ENCODE assay signal across 26 cellular contexts in the genomic region with DNA sequence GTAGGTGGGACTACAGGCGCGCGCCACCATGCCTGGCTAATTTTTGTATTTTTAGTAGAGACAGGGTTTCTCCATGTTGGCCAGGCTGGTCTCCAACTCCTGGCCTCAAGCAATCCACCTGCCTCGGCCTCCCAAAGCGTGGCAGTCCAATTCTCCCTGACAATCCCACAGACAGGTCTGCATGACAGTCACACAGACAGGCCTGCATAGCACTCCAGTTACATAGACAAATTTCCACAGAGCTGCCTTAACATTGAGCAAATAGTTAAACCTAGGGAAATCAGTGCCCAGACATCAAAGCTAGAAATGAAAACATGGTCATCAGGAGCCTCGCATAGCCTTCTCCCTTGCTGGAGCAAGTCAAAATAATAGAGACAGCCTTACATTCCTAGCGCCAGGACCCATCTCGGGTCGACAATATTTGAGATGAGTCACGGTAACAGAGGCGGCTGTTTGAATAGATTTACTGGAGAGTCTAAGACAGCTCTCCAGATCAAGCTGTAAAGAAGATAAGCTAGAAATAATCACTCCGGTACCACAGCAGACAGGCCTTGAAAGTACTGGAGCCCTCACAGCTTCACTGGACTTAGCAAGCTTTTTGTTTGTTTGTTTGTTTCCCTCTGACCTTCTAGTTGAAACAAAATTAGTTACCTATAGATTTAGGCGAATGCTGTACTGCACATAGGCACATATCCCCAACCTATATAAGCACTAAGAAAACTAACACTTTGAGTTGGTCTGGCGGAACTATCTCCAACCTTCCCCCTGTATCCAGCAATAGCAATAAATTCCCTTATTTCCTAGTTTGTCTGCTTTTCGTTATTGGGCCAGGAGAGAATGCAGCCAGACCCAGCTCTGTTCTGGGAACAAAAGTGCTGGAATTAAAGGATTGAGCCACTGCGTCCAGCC. TPM values are rescaled to one million over a fixed set of nuclear protein-coding genes. Genes with fewer than 3 reads are reported as not detected.
DNase-seq lines count a peak whose midpoint lies in the region; TF ChIP-seq lines count a peak whose summit lies in the region.
"Had no signal": no experiment of that assay in that cellular context is flagged by ENCODE, and none has a peak within 500 bp of the region (broad histone marks: within the 10 kb centered on the region; RNA-seq: fewer than 3 reads in every experiment).

No MANE protein-coding gene starts in this region.

- H3K36me3 ChIP-seq in breast epithelium: no peaks in the 10 kb centered on the region
- H3K36me3 ChIP-seq: BLaER1 had no signal

- H3K36me3 Mint-ChIP-seq in endothelial cell (ENCODE audit: low read depth, unreplicated experiment): no peaks in the 10 kb centered on the region
- H3K36me3 Mint-ChIP-seq: natural killer cell, T-cell had no signal

- no peak for TF ChIP-seq POLR2A in breast epithelium (IDR thresholded peaks at IDR 0.05)

- H3K27ac ChIP-seq in breast epithelium: no peak overlapping the region
- H3K27ac ChIP-seq: BLaER1 had no signal

- H3K27me3 Mint-ChIP-seq in endothelial cell (ENCODE audit: unreplicated experiment): no peaks in the 10 kb centered on the region

- no peaks in the 10 kb centered on the region for H3K27me3 ChIP-seq in breast epithelium
- H3K27me3 ChIP-seq: BLaER1 had no signal

- peak; percentile 6 for DNase-seq in AG08395 (ENCODE audit: low spot score)
- peak; percentile 26 for DNase-seq in HT1080 (ENCODE audit: low read depth)
- DNase-seq in amniotic epithelial cell (ENCODE audit: low read depth): peak; percentile 14
- DNase-seq in islet precursor cell: peak; percentile 79
- no peak for DNase-seq in NCI-H1417 (lab: John Stamatoyannopoulos, UW)
- no peak for DNase-seq in NCI-H524 treated with DMSO at 0.1 percent for 48 hours (lab: John Stamatoyannopoulos, UW)
- DNase-seq in breast epithelium (ENCODE audit: low spot score in 2 of 2): no peak
- no peak for DNase-seq in endothelial cell (ENCODE audit: low spot score)
- DNase-seq: activated CD4-positive, alpha-beta T cell treated with anti-CD3 and anti-CD28 coated beads for 4 hours; activated gamma-delta T cell treated with Interleukin-2 at 50 U/mL for 16 hours; cerebellar nuclear complex; DMS79 treated with DMSO at 0.1 percent for 48 hours; HFFc6; kidney; natural killer cell; NCI-H1092; NCI-H1930; NCI-H69; retina; small intestine; stimulated activated CD4-positive, alpha-beta T cell treated with anti-CD3 and anti-CD28 coated beads, Interleukin-2, amount 100 ng/mL, for 24 hours; T-cell; trophoblast cell had no signal

- no peaks in the 10 kb centered on the region for H3K9me3 Mint-ChIP-seq in endothelial cell (ENCODE audit: unreplicated experiment)
- H3K9me3 Mint-ChIP-seq: HFFc6, natural killer cell, T-cell had no signal

- H3K4me1 Mint-ChIP-seq in endothelial cell (ENCODE audit: unreplicated experiment): no peaks in the 10 kb centered on the region
- H3K4me1 Mint-ChIP-seq: natural killer cell, T-cell had no signal

- H3K4me1 ChIP-seq in breast epithelium: no peaks in the 10 kb centered on the region
- H3K4me1 ChIP-seq: BLaER1 had no signal

- no peak overlapping the region for H3K4me3 ChIP-seq in breast epithelium
- H3K4me3 ChIP-seq: BLaER1 had no signal

- intact Hi-C loops in breast epithelium (cut with DNase I; ENCODE audit: low total_unique reads): no loop called here

- no peak for TF ChIP-seq CTCF in breast epithelium (IDR thresholded peaks at IDR 0.05)
- TF ChIP-seq CTCF in endothelial cell (IDR thresholded peaks at IDR 0.05; ENCODE audit: unreplicated experiment): no peak

- no peak overlapping the region for H3K4me3 Mint-ChIP-seq in endothelial cell (ENCODE audit: unreplicated experiment)
- H3K4me3 Mint-ChIP-seq: HFFc6, natural killer cell, T-cell had no signal

- H3K27ac Mint-ChIP-seq in endothelial cell (ENCODE audit: unreplicated experiment): no peak overlapping the region
- H3K27ac Mint-ChIP-seq: HFFc6, natural killer cell, T-cell had no signal

- no peaks in the 10 kb centered on the region for H3K9me3 ChIP-seq in breast epithelium
- H3K9me3 ChIP-seq: BLaER1 had no signal

RNA-seq across cellular contexts. Expression of a gene that starts 23.8 kb away (rescaled TPM):
- 8.8 and 10.2 TPM in 2 replicates for total RNA-seq in HT1080 (2014; rRNA removed; shearing (Covaris generic))
- 14.5 and 17.7 TPM in 2 replicates for polyA plus RNA-seq in HT1080 (2015; cell fraction: cytosol; rRNA removed)
- 29.6 and 31.2 TPM in 2 replicates for polyA plus RNA-seq in HT1080 (2015; cell fraction: nucleus; rRNA removed)
- 10 to 100 TPM; 23.6 to 37.9 (median 30.4) TPM for total RNA-seq in breast epithelium
- total RNA-seq in endothelial cell (ENCODE audit: unreplicated experiment): 5.5 TPM

RNA-seq across cellular contexts. Expression of a gene that starts 40.9 kb away (rescaled TPM):
- total RNA-seq in HT1080 (2014; rRNA removed; shearing (Covaris generic)): not detected in 2 replicates
- not detected in 2 replicates for polyA plus RNA-seq in HT1080 (2015; cell fraction: cytosol; rRNA removed)
- not detected in 2 replicates for polyA plus RNA-seq in HT1080 (2015; cell fraction: nucleus; rRNA removed)
- total RNA-seq in breast epithelium (not detected), endothelial cell (ENCODE audit: unreplicated experiment) (not detected)
- total RNA-seq: HFFc6, kidney, natural killer cell, osteocyte, SK-MEL-5, T-cell had no signal

Comparison
In these comparisons a context has a peak if more than half of its experiments do, and no peak if none do; other contexts are left out.
1. DNase-seq: peak in AG08395 (single experiment), HT1080 (single experiment), amniotic epithelial cell (single experiment) and islet precursor cell (single experiment); none in NCI-H1417 (0 of 3), NCI-H524 treated with DMSO at 0.1 percent for 48 hours (single experiment), breast epithelium (0 of 2) and endothelial cell (single experiment).